In the genomic region with DNA sequence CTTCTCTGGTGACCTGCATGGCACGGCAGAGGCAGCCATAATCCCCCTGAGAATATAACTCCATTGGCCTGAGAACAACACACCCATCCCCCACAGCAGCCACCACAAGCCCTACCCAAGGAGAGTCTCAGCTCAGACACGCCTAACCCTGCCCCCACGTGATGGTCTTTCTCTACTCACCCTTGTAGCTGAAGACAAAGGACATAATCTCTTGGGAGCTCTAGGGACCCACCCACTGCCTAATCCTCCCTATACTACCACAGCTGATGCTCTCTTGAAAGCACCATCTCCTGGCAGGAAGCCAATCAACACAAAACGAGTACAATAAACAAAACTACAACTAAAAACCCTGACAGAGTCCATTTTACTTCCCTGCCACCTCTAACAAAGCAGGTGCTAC, we compare ENCODE assay signal across 1 cellular context.
TF ChIP-seq lines count a peak whose summit lies in the region.

No MANE protein-coding gene starts in this region.

TF ChIP-seq in GM23338, 12 proteins besides CTCF, POLR2A, EP300 and RAD21 (continued from another document):
- TF ChIP-seq, protein P1, sequence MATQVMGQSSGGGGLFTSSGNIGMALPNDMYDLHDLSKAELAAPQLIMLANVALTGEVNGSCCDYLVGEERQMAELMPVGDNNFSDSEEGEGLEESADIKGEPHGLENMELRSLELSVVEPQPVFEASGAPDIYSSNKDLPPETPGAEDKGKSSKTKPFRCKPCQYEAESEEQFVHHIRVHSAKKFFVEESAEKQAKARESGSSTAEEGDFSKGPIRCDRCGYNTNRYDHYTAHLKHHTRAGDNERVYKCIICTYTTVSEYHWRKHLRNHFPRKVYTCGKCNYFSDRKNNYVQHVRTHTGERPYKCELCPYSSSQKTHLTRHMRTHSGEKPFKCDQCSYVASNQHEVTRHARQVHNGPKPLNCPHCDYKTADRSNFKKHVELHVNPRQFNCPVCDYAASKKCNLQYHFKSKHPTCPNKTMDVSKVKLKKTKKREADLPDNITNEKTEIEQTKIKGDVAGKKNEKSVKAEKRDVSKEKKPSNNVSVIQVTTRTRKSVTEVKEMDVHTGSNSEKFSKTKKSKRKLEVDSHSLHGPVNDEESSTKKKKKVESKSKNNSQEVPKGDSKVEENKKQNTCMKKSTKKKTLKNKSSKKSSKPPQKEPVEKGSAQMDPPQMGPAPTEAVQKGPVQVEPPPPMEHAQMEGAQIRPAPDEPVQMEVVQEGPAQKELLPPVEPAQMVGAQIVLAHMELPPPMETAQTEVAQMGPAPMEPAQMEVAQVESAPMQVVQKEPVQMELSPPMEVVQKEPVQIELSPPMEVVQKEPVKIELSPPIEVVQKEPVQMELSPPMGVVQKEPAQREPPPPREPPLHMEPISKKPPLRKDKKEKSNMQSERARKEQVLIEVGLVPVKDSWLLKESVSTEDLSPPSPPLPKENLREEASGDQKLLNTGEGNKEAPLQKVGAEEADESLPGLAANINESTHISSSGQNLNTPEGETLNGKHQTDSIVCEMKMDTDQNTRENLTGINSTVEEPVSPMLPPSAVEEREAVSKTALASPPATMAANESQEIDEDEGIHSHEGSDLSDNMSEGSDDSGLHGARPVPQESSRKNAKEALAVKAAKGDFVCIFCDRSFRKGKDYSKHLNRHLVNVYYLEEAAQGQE (IDR thresholded peaks at IDR 0.05; ENCODE audit: unreplicated experiment), result no peak
